1 cellular context compared by ENCODE assay signal in genomic region chr1:1609822-1610485, GRCh38.
TF ChIP-seq lines count a peak whose summit lies in the region.

No MANE protein-coding gene starts in this region.

TF ChIP-seq in K562, 482 proteins besides CTCF, POLR2A, EP300 and RAD21 (continued from another document and continues in another):
- TF ChIP-seq RBM34 (IDR thresholded peaks at IDR 0.05; ENCODE audit: borderline replicate concordance, insufficient read depth, low read length) (no peak), ZNF609 (CRISPR knock-in tag; IDR thresholded peaks at IDR 0.05; ENCODE audit: borderline replicate concordance) (no peak), ELF4 (CRISPR knock-in tag; IDR thresholded peaks at IDR 0.05) (peak; percentile 76), TAL1 (IDR thresholded peaks at IDR 0.05) (no peak), SNAPC5 (CRISPR knock-in tag; IDR thresholded peaks at IDR 0.05) (no peak), PTRF (tag; IDR thresholded peaks at IDR 0.05) (peak; percentile 94), ZKSCAN1 (IDR thresholded peaks at IDR 0.05; ENCODE audit: low read depth, low read length) (no peak), VEZF1 (CRISPR knock-in tag; IDR thresholded peaks at IDR 0.05) (no peak), HOMEZ (CRISPR knock-in tag; IDR thresholded peaks at IDR 0.05) (no peak), CREB5 (CRISPR knock-in tag; IDR thresholded peaks at IDR 0.05) (no peak), TSC22D4 (tag; IDR thresholded peaks at IDR 0.05) (no peak), SREBF2 (CRISPR knock-in tag; IDR thresholded peaks at IDR 0.05) (no peak), ZNF41 (CRISPR knock-in tag; conservative IDR thresholded peaks at IDR 0.05) (peak; percentile 91), DIDO1 (tag; IDR thresholded peaks at IDR 0.05; ENCODE audit: low read depth) (peak; percentile 69; the same call in 1 of the 2 replicates), KLF1 (tag; IDR thresholded peaks at IDR 0.05) (peak; percentile 86), POLR2AphosphoS2 (IDR thresholded peaks at IDR 0.05; ENCODE audit: low read length) (no peak), CBFA2T3 (IDR thresholded peaks at IDR 0.05) (peak; percentile 6; the same call in 1 of the 2 replicates), DACH1 (IDR thresholded peaks at IDR 0.05; ENCODE audit: partially characterized antibody) (no peak), HINFP (tag; conservative IDR thresholded peaks at IDR 0.05; ENCODE audit: low read depth) (peak; percentile 86), CEBPB (tag; IDR thresholded peaks at IDR 0.05) (no peak), RBM39 (optimal IDR thresholded peaks at IDR 0.05; ENCODE audit: low read depth, low read length) (no peak), ZNF717 (CRISPR knock-in tag; IDR thresholded peaks at IDR 0.05) (no peak), NFIX (CRISPR knock-in tag; IDR thresholded peaks at IDR 0.05; ENCODE audit: low read depth) (0 out of 2 replicates have a peak, but pooled peaks have one; percentile 9), MCM7 (IDR thresholded peaks at IDR 0.05) (no peak), SMC3 (conservative IDR thresholded peaks at IDR 0.05; ENCODE audit: insufficient read depth, low read depth, low read length) (no peak), SMAD4 (CRISPR knock-in tag; conservative IDR thresholded peaks at IDR 0.05) (peak; percentile 96), TRIM25 (IDR thresholded peaks at IDR 0.05; ENCODE audit: borderline replicate concordance) (no peak), SMARCA5 (IDR thresholded peaks at IDR 0.05) (no peak), RNF219 (CRISPR knock-in tag; IDR thresholded peaks at IDR 0.05) (no peak), SAFB2 (IDR thresholded peaks at IDR 0.05; ENCODE audit: borderline replicate concordance, low read depth, low read length, severe bottlenecking) (no peak), MBD2 (IDR thresholded peaks at IDR 0.05; ENCODE audit: borderline replicate concordance, low read depth) (no peak), ZNF23 (CRISPR knock-in tag; IDR thresholded peaks at IDR 0.05) (peak; percentile 77), MAZ (CRISPR knock-in tag; conservative IDR thresholded peaks at IDR 0.05 in 1 of 2, IDR thresholded peaks at IDR 0.05 in 1 of 2) (0 out of 4 replicates have a peak, but pooled peaks of 1 of the 2 experiments have one; percentile 34), MEF2D (tag; conservative IDR thresholded peaks at IDR 0.05; ENCODE audit: low read depth) (peak; percentile 96), PHTF2 (CRISPR knock-in tag; IDR thresholded peaks at IDR 0.05) (no peak), NFXL1 (CRISPR knock-in tag; IDR thresholded peaks at IDR 0.05) (peak; percentile 83; the same call in 1 of the 2 replicates), NFE2L1 (tag; IDR thresholded peaks at IDR 0.05; ENCODE audit: borderline replicate concordance, low read depth) (peak; percentile 63; the same call in 1 of the 2 replicates), ZNF77 (CRISPR knock-in tag; IDR thresholded peaks at IDR 0.05) (no peak), ERF (CRISPR knock-in tag; IDR thresholded peaks at IDR 0.05) (peak; percentile 89), SRSF3 (IDR thresholded peaks at IDR 0.05; ENCODE audit: insufficient read depth, low read length) (no peak), ARID3B (CRISPR knock-in tag; IDR thresholded peaks at IDR 0.05; ENCODE audit: borderline replicate concordance) (peak; percentile 75; the same call in 1 of the 2 replicates), ZNF511 (CRISPR knock-in tag; IDR thresholded peaks at IDR 0.05) (no peak), NUFIP1 (IDR thresholded peaks at IDR 0.05; ENCODE audit: partially characterized antibody) (no peak), RCOR1 (IDR thresholded peaks at IDR 0.05; ENCODE audit: borderline replicate concordance in 1 of 2, low read depth in 2 of 2, low read length in 2 of 2) (no peak), TCFL5 (CRISPR knock-in tag; conservative IDR thresholded peaks at IDR 0.05) (peak; percentile 85), YY1 (IDR thresholded peaks at IDR 0.05; ENCODE audit: borderline replicate concordance in 1 of 3, control insufficient read depth in 1 of 3, extremely low read depth in 1 of 3, insufficient read depth in 3 of 3, insufficient read length in 1 of 3, insufficient replicate concordance in 2 of 3, low read depth in 1 of 3, low read length in 2 of 3) (peak in 1 of 3 experiments; percentile 46), HDAC8 (tag; IDR thresholded peaks at IDR 0.05) (peak; percentile 99), HNRNPUL1 (IDR thresholded peaks at IDR 0.05; ENCODE audit: low read length) (no peak), ZFP1 (CRISPR knock-in tag; IDR thresholded peaks at IDR 0.05) (0 out of 2 replicates have a peak, but pooled peaks have one; percentile 50), CBX5 (IDR thresholded peaks at IDR 0.05; ENCODE audit: borderline replicate concordance, low read depth) (no peak)
